ENCODE assay signal across 12 cellular contexts in the genomic region with DNA sequence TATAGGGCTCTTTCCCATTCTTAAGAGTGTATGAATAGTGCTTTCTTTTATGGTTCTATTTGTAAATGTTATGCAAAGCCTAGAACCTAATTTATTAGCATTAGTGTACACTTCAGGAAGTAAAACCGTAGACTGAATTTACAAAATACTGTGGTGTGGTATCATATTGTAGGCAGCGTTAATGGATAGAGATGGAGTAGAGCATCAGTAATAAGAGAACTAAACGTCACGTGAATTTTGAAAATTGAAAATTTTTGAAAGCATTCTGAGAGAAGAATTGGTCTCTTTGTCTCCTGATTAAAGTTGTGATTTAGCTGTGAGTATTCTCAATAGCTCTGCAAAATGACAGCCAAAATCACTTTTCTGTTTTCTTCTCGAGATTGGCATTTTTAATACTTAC. TPM values are rescaled to one million over a fixed set of nuclear protein-coding genes. Genes with fewer than 3 reads are reported as not detected.
DNase-seq lines count a peak whose midpoint lies in the region; ATAC-seq and TF ChIP-seq lines count a peak whose summit lies in the region.
"Had no signal": no experiment of that assay in that cellular context is flagged by ENCODE, and none has a peak within 500 bp of the region (broad histone marks: within the 10 kb centered on the region; RNA-seq: fewer than 3 reads in every experiment).

No MANE protein-coding gene starts in this region.

- peak overlapping the region; percentile 1 to 70 (median 59) for H3K4me3 Mint-ChIP-seq in CD4-positive, CD25-positive, alpha-beta regulatory T cell
- peak overlapping the region; percentile 40 to 96 (median 76) for H3K4me3 Mint-ChIP-seq in naive thymus-derived CD8-positive, alpha-beta T cell

- dilution Hi-C loops in IMR-90 (cut with HindIII; ENCODE audit: low sequenced_read_pairs, unreplicated experiment): no loop called here

- H3K23ac ChIP-seq in IMR-90 (ENCODE audit: low read depth, low read length): no peak overlapping the region
- H3K23ac ChIP-seq in mesendoderm (ENCODE audit: low read length): no peak overlapping the region

- H3K79me1 ChIP-seq in IMR-90 (ENCODE audit: low read depth in 1 of 2, low read length in 2 of 2) (peaks cover 18 to 32% of the 10 kb centered on the region in 2 experiments), mesendoderm (ENCODE audit: low read length) (peaks cover 2% of the 10 kb centered on the region)

- no peaks in the 10 kb centered on the region for H3K9me3 ChIP-seq in CD4-positive, CD25-positive, alpha-beta regulatory T cell (ENCODE audit: control insufficient read depth in 2 of 2, low read length in 2 of 2)
- no peaks in the 10 kb centered on the region for H3K9me3 ChIP-seq in IMR-90 (ENCODE audit: control insufficient read depth, insufficient read depth, low read length)
- no peaks in the 10 kb centered on the region for H3K9me3 ChIP-seq in adipocyte (ENCODE audit: control insufficient read depth, low read length)
- no peaks in the 10 kb centered on the region for H3K9me3 ChIP-seq in right atrium auricular region
- H3K9me3 ChIP-seq: left lung had no signal

- POLR2A ChIA-PET in IMR-90 (lab: Charles Lee; ENCODE audit: unreplicated experiment): no interaction called here
- POLR2A ChIA-PET in naive thymus-derived CD8-positive, alpha-beta T cell (lab: Charles Lee): no interaction called here

- intact Hi-C loops in IMR-90 (cut with micrococcal nuclease): loop anchor here (5.0 to 10.0 kb wide), 2 partner anchors 281 to 539 kb away; partner anchors contain the start of genes RBPJ and TBC1D19

- no peak overlapping the region for H4K91ac ChIP-seq in IMR-90 (ENCODE audit: insufficient read depth, low read depth, low read length)

- no peak overlapping the region for H4K5ac ChIP-seq in IMR-90 (ENCODE audit: low read depth, low read length)
- H4K5ac ChIP-seq in mesendoderm (ENCODE audit: low read length): no peak overlapping the region

- ATAC-seq in CD4-positive, CD25-positive, alpha-beta regulatory T cell (ENCODE audit: low read depth in 2 of 2): no peak
- no peak for ATAC-seq in IMR-90 (ENCODE audit: low read depth)
- no peak for ATAC-seq in naive thymus-derived CD8-positive, alpha-beta T cell
- no peak for ATAC-seq in HG02763 (IDR thresholded peaks at IDR 0.05; ENCODE audit: unreplicated experiment)
- ATAC-seq: activated CD4-positive, CD25-positive, alpha-beta regulatory T cell treated with anti-CD3 and anti-CD28 coated beads, Interleukin-2, amount 50 U/mL, for 24 hours; left lung; Panc1 had no signal

- whole genome bisulfite sequencing in IMR-90 (ENCODE audit: extremely low coverage in 2 of 2, insufficient read length in 1 of 2), 2 experiments: no CpG with 5 or more reads among the region's 5 CpGs
- no CpG with 5 or more reads among the region's 5 CpGs for WGBS in mesendoderm (ENCODE audit: extremely low coverage, insufficient coverage, low lambda C conversion rate)

- no peak overlapping the region for H2AK9ac ChIP-seq in IMR-90 (replicated peaks; ENCODE audit: low read depth, low read length, poor library complexity)

- peaks cover 4% of the 10 kb centered on the region for H3K27me3 Mint-ChIP-seq in CD4-positive, CD25-positive, alpha-beta regulatory T cell
- no peaks in the 10 kb centered on the region for H3K27me3 Mint-ChIP-seq in naive thymus-derived CD8-positive, alpha-beta T cell

- no peak overlapping the region for H3K56ac ChIP-seq in IMR-90 (ENCODE audit: extremely low read depth, insufficient read depth, low read length)
- no peak overlapping the region for H3K56ac ChIP-seq in mesendoderm (ENCODE audit: low read length)

- H2AFZ ChIP-seq in IMR-90 (replicated peaks; ENCODE audit: low read length, poor library complexity): no peak overlapping the region

- H3K79me2 ChIP-seq in mesendoderm (ENCODE audit: control insufficient read depth, insufficient read depth, low read length): peaks cover 18% of the 10 kb centered on the region

- BruUV-seq in IMR-90 (replicated peaks; lab: Mats Ljungman, UMichigan): no TSS peak

- no peak overlapping the region for H2BK20ac ChIP-seq in IMR-90 (ENCODE audit: low read depth, low read length)

- no peaks in the 10 kb centered on the region for H3K27me3 ChIP-seq in CD4-positive, CD25-positive, alpha-beta regulatory T cell (ENCODE audit: control insufficient read depth, insufficient read depth, low read length)
- no peaks in the 10 kb centered on the region for H3K27me3 ChIP-seq in IMR-90 (ENCODE audit: control insufficient read depth, insufficient read depth, low read length)
- H3K27me3 ChIP-seq in adipocyte (replicated peaks; ENCODE audit: control insufficient read depth, insufficient read depth, low read length): no peaks in the 10 kb centered on the region
- no peaks in the 10 kb centered on the region for H3K27me3 ChIP-seq in mesendoderm (ENCODE audit: insufficient read depth, low read length, poor library complexity)
- no peaks in the 10 kb centered on the region for H3K27me3 ChIP-seq in right atrium auricular region
- H3K27me3 ChIP-seq: left lung had no signal

- CTCF ChIA-PET in IMR-90 (lab: Yijun Ruan, JAX): interaction anchor here (0.6 kb wide), 2 partner anchors 109 to 414 kb away, joined by 3 read pairs; no protein-coding TSS in a partner anchor

- TF ChIP-seq CTCF in IMR-90 (conservative IDR thresholded peaks at IDR 0.05; ENCODE audit: low read depth, low read length) (no peak), right atrium auricular region (IDR thresholded peaks at IDR 0.05) (no peak)

- H3K4ac ChIP-seq in IMR-90 (ENCODE audit: low read depth, low read length) (no peak overlapping the region), mesendoderm (ENCODE audit: low read depth, low read length) (no peak overlapping the region)

- H4K8ac ChIP-seq in IMR-90 (ENCODE audit: low read depth in 2 of 2, low read length in 2 of 2): no peak overlapping the region
- no peak overlapping the region for H4K8ac ChIP-seq in mesendoderm (ENCODE audit: low read depth, low read length)

- no peak overlapping the region for H3K14ac ChIP-seq in IMR-90 (replicated peaks; ENCODE audit: low read depth, low read length)

- TF ChIP-seq RAD21 in IMR-90 (IDR thresholded peaks at IDR 0.05; ENCODE audit: low read length): no peak

- H3K27ac Mint-ChIP-seq in CD4-positive, CD25-positive, alpha-beta regulatory T cell: no peak overlapping the region
- peak overlapping the region in 6 of 10 donors; percentile 2 to 99 (median 46) for H3K27ac Mint-ChIP-seq in naive thymus-derived CD8-positive, alpha-beta T cell

- H3K4me2 ChIP-seq in IMR-90 (ENCODE audit: low read depth, low read length) (peak overlapping the region; percentile 17; the same call in 1 of the 2 replicates), mesendoderm (ENCODE audit: low read length) (no peak overlapping the region)

- H3K9me3 Mint-ChIP-seq in CD4-positive, CD25-positive, alpha-beta regulatory T cell: no peaks in the 10 kb centered on the region
- H3K9me3 Mint-ChIP-seq in naive thymus-derived CD8-positive, alpha-beta T cell: no peaks in the 10 kb centered on the region

- H3K27ac ChIP-seq in CD4-positive, CD25-positive, alpha-beta regulatory T cell (ENCODE audit: insufficient read depth, low read length, poor library complexity, severe bottlenecking): no peak overlapping the region
- H3K27ac ChIP-seq in IMR-90 (ENCODE audit: insufficient read depth, low read length): no peak overlapping the region
- no peak overlapping the region for H3K27ac ChIP-seq in mesendoderm (ENCODE audit: low read depth, low read length)
- H3K27ac ChIP-seq in right atrium auricular region: no peak overlapping the region

- H3K9me1 ChIP-seq in IMR-90 (ENCODE audit: insufficient read depth, low read length): peaks cover 3% of the 10 kb centered on the region; the same call in 1 of the 2 replicates

- no peak overlapping the region for H3K9ac ChIP-seq in IMR-90 (ENCODE audit: low read depth, low read length)
- peak overlapping the region; percentile 6 for H3K9ac ChIP-seq in adipocyte (ENCODE audit: low read length)
- H3K9ac ChIP-seq in mesendoderm (ENCODE audit: low read length): no peak overlapping the region

- H3K4me1 Mint-ChIP-seq in CD4-positive, CD25-positive, alpha-beta regulatory T cell: peaks cover 53 to 77% (median 65%) of the 10 kb centered on the region in 4 donors
- peaks cover 39 to 86% (median 75%) of the 10 kb centered on the region in 4 donors for H3K4me1 Mint-ChIP-seq in naive thymus-derived CD8-positive, alpha-beta T cell

- no peak for DNase-seq in CD4-positive, CD25-positive, alpha-beta regulatory T cell
- DNase-seq in IMR-90 (no peak), adipocyte (ENCODE audit: low read depth) (no peak), HuH-7 (ENCODE audit: low spot score) (no peak), mesendoderm (no peak), right atrium auricular region (ENCODE audit: low spot score) (no peak)
- DNase-seq in naive thymus-derived CD8-positive, alpha-beta T cell: no peak
- DNase-seq: left lung, NCI-H1105 treated with DMSO at 0.1 percent for 48 hours had no signal

- no peaks in the 10 kb centered on the region for H3K36me3 ChIP-seq in CD4-positive, CD25-positive, alpha-beta regulatory T cell (ENCODE audit: control insufficient read depth, insufficient read depth, low read length)
- H3K36me3 ChIP-seq in IMR-90 (ENCODE audit: control insufficient read depth, insufficient read depth, low read length) (no peaks in the 10 kb centered on the region), adipocyte (ENCODE audit: control insufficient read depth, insufficient read depth, low read length, severe bottlenecking) (no peaks in the 10 kb centered on the region), mesendoderm (ENCODE audit: control insufficient read depth, insufficient read depth, low read length) (no peaks in the 10 kb centered on the region), right atrium auricular region (no peaks in the 10 kb centered on the region)
- H3K36me3 ChIP-seq: left lung had no signal

- H3K18ac ChIP-seq in IMR-90 (ENCODE audit: low read depth, low read length): no peak overlapping the region
- H3K18ac ChIP-seq in mesendoderm (ENCODE audit: low read length): no peak overlapping the region

- peaks cover 83% of the 10 kb centered on the region for H3K4me1 ChIP-seq in CD4-positive, CD25-positive, alpha-beta regulatory T cell (ENCODE audit: control insufficient read depth, insufficient read depth, low read length, poor library complexity, severe bottlenecking)
- H3K4me1 ChIP-seq in IMR-90 (ENCODE audit: control insufficient read depth, insufficient read depth, low read length): peaks cover 6% of the 10 kb centered on the region; the same call in 1 of the 2 replicates
- H3K4me1 ChIP-seq in adipocyte (ENCODE audit: control insufficient read depth, insufficient read depth, low read length): peaks cover 30% of the 10 kb centered on the region
- peaks cover 25% of the 10 kb centered on the region for H3K4me1 ChIP-seq in mesendoderm (ENCODE audit: control insufficient read depth, low read depth, low read length)
- peaks cover 0 to 56% of the 10 kb centered on the region in 2 donors for H3K4me1 ChIP-seq in right atrium auricular region

- H2BK120ac ChIP-seq in IMR-90 (ENCODE audit: low read depth, low read length): no peak overlapping the region
- no peak overlapping the region for H2BK120ac ChIP-seq in mesendoderm (ENCODE audit: low read depth, low read length)

- H2AK5ac ChIP-seq in IMR-90 (ENCODE audit: low read depth, low read length) (no peak overlapping the region), mesendoderm (ENCODE audit: low read length) (no peak overlapping the region)

- peak overlapping the region; percentile 96 for H3K4me3 ChIP-seq in CD4-positive, CD25-positive, alpha-beta regulatory T cell (ENCODE audit: low read depth, low read length)
- no peak overlapping the region for H3K4me3 ChIP-seq in IMR-90 (ENCODE audit: insufficient read depth, low read depth, low read length)
- no peak overlapping the region for H3K4me3 ChIP-seq in adipocyte (ENCODE audit: low read length)
- H3K4me3 ChIP-seq in mesendoderm (ENCODE audit: low read length): no peak overlapping the region
- H3K4me3 ChIP-seq in right atrium auricular region: no peak overlapping the region

- H2BK5ac ChIP-seq in IMR-90 (ENCODE audit: low read depth, low read length, poor library complexity, severe bottlenecking) (no peak overlapping the region), mesendoderm (ENCODE audit: low read length) (no peak overlapping the region)

- peaks cover 4% of the 10 kb centered on the region for H4K20me1 ChIP-seq in IMR-90 (ENCODE audit: insufficient read depth, low read length)

- H2BK15ac ChIP-seq in IMR-90 (ENCODE audit: low read depth, low read length) (no peak overlapping the region), mesendoderm (replicated peaks; ENCODE audit: low read depth) (no peak overlapping the region)

- no peaks in the 10 kb centered on the region for H3K36me3 Mint-ChIP-seq in CD4-positive, CD25-positive, alpha-beta regulatory T cell
- peaks cover 0 to 4% (median 2%) of the 10 kb centered on the region in 3 donors for H3K36me3 Mint-ChIP-seq in naive thymus-derived CD8-positive, alpha-beta T cell

- in situ Hi-C loops in IMR-90 (cut with MboI; ENCODE audit: low sequenced_read_pairs): loop anchor here (25.0 kb wide), 1 partner anchor 526 kb away; no protein-coding TSS in a partner anchor

- no peak for TF ChIP-seq POLR2A in IMR-90 (IDR thresholded peaks at IDR 0.05; ENCODE audit: low read depth, low read length)

RNA-seq across cellular contexts. Expression of gene STIM2, which starts 2.9 kb away (rescaled TPM):
- total RNA-seq in CD4-positive, CD25-positive, alpha-beta regulatory T cell: 83.4 TPM
- 10 to 100 TPM; 20.2 to 30.5 (median 22.9) TPM for polyA plus RNA-seq in CD4-positive, CD25-positive, alpha-beta regulatory T cell
- 24.2 and 27.6 TPM in 2 replicates for total RNA-seq in IMR-90 (2012; rRNA removed)
- 16.1 and 21.7 TPM in 2 replicates for polyA plus RNA-seq in IMR-90 (2012; rRNA removed)
- 6.4 and 16.5 TPM in 2 replicates for polyA plus RNA-seq in IMR-90 (2012; cell fraction: cytosol; rRNA removed)
- polyA plus RNA-seq in IMR-90 (2012; cell fraction: nucleus; rRNA removed; ENCODE audit: low replicate concordance): 39.6 and 54.6 TPM in 2 replicates
- total RNA-seq in naive thymus-derived CD8-positive, alpha-beta T cell: 100 to 1,000 TPM; 105 TPM
- polyA plus RNA-seq in naive thymus-derived CD8-positive, alpha-beta T cell: 10 to 100 TPM; 22.2 to 35.4 (median 33.0) TPM
- 23.9 TPM for polyA plus RNA-seq in mesendoderm (2013, experiment 1 of 2)
- 22.4 TPM for polyA plus RNA-seq in mesendoderm (2013, experiment 2 of 2)
- 10 to 100 TPM in 1 of 2 donors, 1 to 10 TPM in 1; 9.2 to 10.5 TPM for total RNA-seq in right atrium auricular region

Comparison
In these comparisons a context has a peak if more than half of its experiments do, and no peak if none do; other contexts are left out.
1. H3K27ac Mint-ChIP-seq: peak in naive thymus-derived CD8-positive, alpha-beta T cell (6 of 10); none in CD4-positive, CD25-positive, alpha-beta regulatory T cell (0 of 3).